In genomic region chr16:67415872-67416793, GRCh38 we compare ENCODE assay signal across 8 cellular contexts. TPM values are rescaled to one million over a fixed set of nuclear protein-coding genes. Genes with fewer than 3 reads are reported as not detected.
DNase-seq lines count a peak whose midpoint lies in the region; ATAC-seq and TF ChIP-seq lines count a peak whose summit lies in the region.

Gene ZDHHC1, minus strand, starts transcription at chr16:67416477. Its CDS starts 8,702 bp downstream, at chr16:67407775.

- DNase-seq in NCI-H774 (lab: John Stamatoyannopoulos, UW) (peak; percentile 30), germinal center (ENCODE audit: low spot score) (peak; percentile 62), neural crest cell (ENCODE audit: low read depth, low spot score) (peak; percentile 72), tibial nerve (ENCODE audit: low spot score in 2 of 2) (no peak), NCI-H446 treated with DMSO at 0.1 percent for 48 hours (lab: John Stamatoyannopoulos, UW) (no peak)
- DNase-seq in activated naive CD4-positive, alpha-beta T cell treated with anti-CD3 and anti-CD28 coated beads, Interleukin-2, amount 50 U/mL, for 16 hours, result peak; percentile 58

- ATAC-seq in HG02759 (IDR thresholded peaks at IDR 0.05; ENCODE audit: unreplicated experiment), result peak; percentile 78

- H3K27me3 ChIP-seq in tibial nerve, result no peaks in the 10 kb centered on the region

- no peaks in the 10 kb centered on the region for H3K36me3 ChIP-seq in tibial nerve

- no peaks in the 10 kb centered on the region for H3K9me3 Mint-ChIP-seq in neural crest cell

- TF ChIP-seq POLR2A in tibial nerve (IDR thresholded peaks at IDR 0.05), result peak in 1 of 2 donors; percentile 24

- peak within 1 kb of the TSS; percentile 84 for H3K4me3 Mint-ChIP-seq in neural crest cell

- H3K27me3 Mint-ChIP-seq in neural crest cell (ENCODE audit: low read depth), result peaks cover 2% of the 10 kb centered on the region

- H3K27ac ChIP-seq in tibial nerve, result peak within 1 kb of the TSS; percentile 49 to 92 (median 83)

- WGBS in tibial nerve, 2 donors, result 0 to 1% methylated on average over 33 to 62 of the region's 73 CpGs

- TF ChIP-seq EP300 in tibial nerve (IDR thresholded peaks at IDR 0.05), result peak in 1 of 2 donors; percentile 54

- TF ChIP-seq CTCF in GM12872 (IDR thresholded peaks at IDR 0.05; ENCODE audit: insufficient read depth, low read depth, low read length), result peak; percentile 58
- TF ChIP-seq CTCF in neural crest cell (conservative IDR thresholded peaks at IDR 0.05), result peak; percentile 63
- peak; percentile 58 to 83 (median 64) for TF ChIP-seq CTCF in tibial nerve (IDR thresholded peaks at IDR 0.05)

- peak within 1 kb of the TSS; percentile 92 for H3K27ac Mint-ChIP-seq in neural crest cell (ENCODE audit: unreplicated experiment)

- no peaks in the 10 kb centered on the region for H3K9me3 ChIP-seq in tibial nerve

- H3K36me3 Mint-ChIP-seq in neural crest cell (ENCODE audit: low read depth), result no peaks in the 10 kb centered on the region

- H3K4me1 ChIP-seq in tibial nerve, result peaks cover 0 to 27% (median 9%) of the 10 kb centered on the region in 4 donors

- H3K4me3 ChIP-seq in tibial nerve, result peak within 1 kb of the TSS; percentile 61 to 92 (median 77)

- H3K4me1 Mint-ChIP-seq in neural crest cell, result peaks cover 27% of the 10 kb centered on the region

RNA-seq across cellular contexts. Expression of gene ZDHHC1, which starts in this region (rescaled TPM):
- 9.5 and 10.2 TPM in 2 replicates for total RNA-seq in neural crest cell
- total RNA-seq in tibial nerve, result 10 to 100 TPM; 24.3 to 46.2 (median 32.8) TPM

Comparison
In these comparisons a context has a peak if more than half of its experiments do, and no peak if none do; other contexts are left out.
1. DNase-seq: peak in NCI-H774 (single experiment), activated naive CD4-positive, alpha-beta T cell treated with anti-CD3 and anti-CD28 coated beads, Interleukin-2, amount 50 U/mL, for 16 hours (single experiment), germinal center (single experiment) and neural crest cell (single experiment); none in tibial nerve (0 of 2) and NCI-H446 treated with DMSO at 0.1 percent for 48 hours (single experiment).
2. Peak in every context shown above with its lines, with median percentiles within 50 percentile points of each other: CTCF ChIP-seq.